ENCODE assay signal across 8 cellular contexts in the genomic region with DNA sequence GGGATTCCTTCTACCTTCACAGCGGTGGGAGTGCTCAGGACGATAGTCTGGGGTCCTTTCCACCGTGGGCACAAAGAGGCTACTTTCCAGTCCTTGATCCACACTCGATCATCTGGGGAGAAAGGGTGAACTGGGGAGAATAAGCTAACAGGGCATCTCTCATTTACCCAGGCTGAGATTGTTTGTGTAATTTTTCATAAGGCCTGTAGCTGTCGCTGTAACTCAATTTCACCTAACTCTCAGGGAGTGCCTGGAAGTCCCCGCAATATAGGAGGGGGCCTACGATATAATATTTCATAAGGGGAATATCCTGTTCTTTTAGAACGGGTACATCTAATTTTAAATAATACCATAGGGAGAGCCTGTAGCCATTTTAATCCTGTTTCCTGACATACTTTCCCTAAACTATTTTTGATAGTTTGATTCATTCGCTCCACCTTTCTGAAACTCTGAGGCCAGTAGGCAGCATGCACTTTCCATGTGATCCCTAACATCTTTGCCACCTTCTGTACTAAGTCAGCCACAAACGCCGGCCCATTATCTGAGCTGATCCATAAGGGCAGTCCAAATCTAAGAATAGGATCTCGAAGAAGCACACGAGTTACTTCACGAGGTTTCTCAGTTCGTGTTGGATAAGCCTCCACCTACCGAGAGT.
DNase-seq lines count a peak whose midpoint lies in the region; ATAC-seq and TF ChIP-seq lines count a peak whose summit lies in the region.
"Not testable (repeated sequence)": the region's sequence is repeated elsewhere in the genome, so short reads cannot be mapped to it uniquely, and the experiment has no call there.

No MANE protein-coding gene starts in this region.

- not testable (repeated sequence) for TF ChIP-seq EP300 in suprapubic skin (IDR thresholded peaks at IDR 0.05)

- not testable (repeated sequence) for H3K9me3 Mint-ChIP-seq in CD14-positive monocyte, nephron

- H3K79me2 ChIP-seq in MM.1S (ENCODE audit: low read length): not testable (repeated sequence)

- H3K27me3 Mint-ChIP-seq in CD14-positive monocyte (ENCODE audit: low read depth in 3 of 3): not testable (repeated sequence)
- H3K27me3 Mint-ChIP-seq in nephron (ENCODE audit: low read depth): peaks cover 13% of the 10 kb centered on the region

- DNase-seq in CD14-positive monocyte (ENCODE audit: low spot score); MM.1S; suprapubic skin (ENCODE audit: low spot score in 2 of 2): not testable (repeated sequence)
- peak; percentile 3 for DNase-seq in choroid plexus epithelial cell (ENCODE audit: low read depth)
- DNase-seq in foreskin keratinocyte: peak in 1 of 2 donors; percentile 63

- not testable (repeated sequence) for TF ChIP-seq POLR2A in suprapubic skin (IDR thresholded peaks at IDR 0.05)

- H3K4me3 ChIP-seq in MM.1S (ENCODE audit: low read length); choroid plexus epithelial cell (ENCODE audit: low read depth, low read length): not testable (repeated sequence)
- peak overlapping the region; percentile 28 for H3K4me3 ChIP-seq in suprapubic skin

- H3K27me3 ChIP-seq in MM.1S (replicated peaks; ENCODE audit: insufficient read depth, low read length); foreskin keratinocyte; suprapubic skin: not testable (repeated sequence)

- not testable (repeated sequence) for H3K4me2 ChIP-seq in MM.1S (ENCODE audit: low read depth, low read length)

- not testable (repeated sequence) for H3K9me3 ChIP-seq in MM.1S (replicated peaks; ENCODE audit: insufficient read depth, low read length); suprapubic skin

- H4K20me1 ChIP-seq in MM.1S (ENCODE audit: insufficient read depth, low read length): not testable (repeated sequence)

- H3K9ac ChIP-seq in MM.1S (ENCODE audit: low read length): not testable (repeated sequence)

- not testable (repeated sequence) for ATAC-seq in foreskin keratinocyte

- WGBS in suprapubic skin: 29% methylated on average over 16 of the region's 16 CpGs

- H3K36me3 ChIP-seq in MM.1S (replicated peaks; ENCODE audit: insufficient read depth, low read length); suprapubic skin: not testable (repeated sequence)

- intact Hi-C loops in CD14-positive monocyte (cut with micrococcal nuclease): not testable (repeated sequence)

- not testable (repeated sequence) for H3F3A ChIP-seq in MM.1S (ENCODE audit: insufficient read depth, low read length)

- not testable (repeated sequence) for H3K27ac Mint-ChIP-seq in CD14-positive monocyte, nephron

- not testable (repeated sequence) for H2AFZ ChIP-seq in MM.1S (ENCODE audit: low read length)

- not testable (repeated sequence) for H3K4me3 Mint-ChIP-seq in CD14-positive monocyte, nephron

- TF ChIP-seq CTCF in CD14-positive monocyte (IDR thresholded peaks at IDR 0.05) (peak; percentile 60), GM12874 (IDR thresholded peaks at IDR 0.05; ENCODE audit: insufficient read depth, low read depth, low read length) (0 out of 2 replicates have a peak, but pooled peaks have one; percentile 25), MM.1S (IDR thresholded peaks at IDR 0.05; ENCODE audit: low read length) (peak; percentile 15; the same call in 1 of the 2 replicates), VCaP (conservative IDR thresholded peaks at IDR 0.05) (peak; percentile 71), choroid plexus epithelial cell (conservative IDR thresholded peaks at IDR 0.05; ENCODE audit: low read depth, low read length) (peak; percentile 28), foreskin keratinocyte (conservative IDR thresholded peaks at IDR 0.05) (peak; percentile 51), nephron (IDR thresholded peaks at IDR 0.05; ENCODE audit: unreplicated experiment in 3 of 3) (peak; percentile 46 to 57 (median 49)), suprapubic skin (IDR thresholded peaks at IDR 0.05) (peak in 1 of 2 donors; percentile 37)

- H3K36me3 Mint-ChIP-seq in CD14-positive monocyte; nephron (ENCODE audit: low read depth): not testable (repeated sequence)

- H3K27ac ChIP-seq in MM.1S (ENCODE audit: low read length): not testable (repeated sequence)
- H3K27ac ChIP-seq in VCaP (peak overlapping the region; percentile 65), foreskin keratinocyte (peak overlapping the region; percentile 65), suprapubic skin (peak overlapping the region; percentile 79)

- not testable (repeated sequence) for H3K9me2 ChIP-seq in MM.1S (replicated peaks; ENCODE audit: insufficient read depth, low read length)

- H3K4me1 Mint-ChIP-seq in CD14-positive monocyte, nephron: not testable (repeated sequence)

- H3K4me1 ChIP-seq in MM.1S (ENCODE audit: low read length); foreskin keratinocyte; suprapubic skin: not testable (repeated sequence)
